13 cellular contexts compared by ENCODE assay signal in genomic region chr9:89360465-89360864, GRCh38. TPM values are rescaled to one million over a fixed set of nuclear protein-coding genes. Genes with fewer than 3 reads are reported as not detected.
DNase-seq lines count a peak whose midpoint lies in the region; ATAC-seq and TF ChIP-seq lines count a peak whose summit lies in the region.
"Had no signal": no experiment of that assay in that cellular context is flagged by ENCODE, and none has a peak within 500 bp of the region (broad histone marks: within the 10 kb centered on the region; RNA-seq: fewer than 3 reads in every experiment).

No MANE protein-coding gene starts in this region.

- H3K27me3 Mint-ChIP-seq in endodermal cell (ENCODE audit: insufficient read depth) = no peaks in the 10 kb centered on the region

- ATAC-seq in sciatic nerve = no peak
- no peak for ATAC-seq in GM19452 (IDR thresholded peaks at IDR 0.05; ENCODE audit: unreplicated experiment)
- ATAC-seq: A549 had no signal

- H3K36me3 Mint-ChIP-seq in endodermal cell (ENCODE audit: low read depth) = peaks cover 50% of the 10 kb centered on the region

- no peak for TF ChIP-seq CTCF in endodermal cell (conservative IDR thresholded peaks at IDR 0.05)

- no peaks in the 10 kb centered on the region for H3K9me3 Mint-ChIP-seq in endodermal cell

- peaks cover 33% of the 10 kb centered on the region for H3K4me1 Mint-ChIP-seq in endodermal cell

- 86 to 100% methylated on average over 1 to 3 of the region's 3 CpGs for WGBS in endodermal cell (ENCODE audit: insufficient coverage in 1 of 2, insufficient read length in 1 of 2), 2 experiments

- no peak overlapping the region for H3K9ac ChIP-seq in endodermal cell (ENCODE audit: extremely low read depth, low read length, poor library complexity, severe bottlenecking)

- H3K4me3 ChIP-seq in endodermal cell (ENCODE audit: low read length) = no peak overlapping the region
- H3K4me3 ChIP-seq: A549, prostate gland, uterus had no signal

- peak overlapping the region; percentile 62 for H3K27ac Mint-ChIP-seq in endodermal cell

- no peaks in the 10 kb centered on the region for H3K27me3 ChIP-seq in endodermal cell (ENCODE audit: control insufficient read depth, insufficient read depth, low read length, poor library complexity, severe bottlenecking)
- H3K27me3 ChIP-seq: uterus had no signal

- no peak for TF ChIP-seq POLR2A in erythroblast (IDR thresholded peaks at IDR 0.05; ENCODE audit: low read length)

- no peaks in the 10 kb centered on the region for H3K9me3 ChIP-seq in endodermal cell (ENCODE audit: control insufficient read depth, low read length)
- H3K9me3 ChIP-seq: A549, prostate gland, uterus had no signal

- no peak overlapping the region for H3K4me3 Mint-ChIP-seq in endodermal cell

- no peak overlapping the region for H3K27ac ChIP-seq in endodermal cell (ENCODE audit: low read depth, low read length)
- H3K27ac ChIP-seq: A549, prostate gland, uterus had no signal

- H3K4me1 ChIP-seq in endodermal cell (ENCODE audit: control insufficient read depth, insufficient read depth, low read length) = peaks cover 19% of the 10 kb centered on the region
- H3K4me1 ChIP-seq: A549, prostate gland, uterus had no signal

- H3K36me3 ChIP-seq in endodermal cell (ENCODE audit: control insufficient read depth, insufficient read depth, low read length) = peaks cover 44% of the 10 kb centered on the region
- H3K36me3 ChIP-seq: uterus had no signal

- intact Hi-C loops in sciatic nerve (cut with DNase I) = no loop called here

- DNase-seq in NCI-H2171 treated with DMSO at 0.1 percent for 48 hours (lab: John Stamatoyannopoulos, UW) = peak; percentile 8
- no peak for DNase-seq in NCI-H2171 (lab: John Stamatoyannopoulos, UW)
- peak; percentile 79 for DNase-seq in NCI-H2029 treated with DMSO at 0.1 percent for 48 hours (lab: John Stamatoyannopoulos, UW)
- DNase-seq in endodermal cell = peak; percentile 48
- peak; percentile 42 for DNase-seq in sciatic nerve (ENCODE audit: low spot score)
- DNase-seq in stimulated activated CD4-positive, alpha-beta T cell treated with anti-CD3 and anti-CD28 coated beads, Interleukin-4, amount 100 ng/mL, for 24 hours = no peak
- no peak for DNase-seq in erythroblast (lab: John Stamatoyannopoulos, UW)
- DNase-seq: KBM-7, T-helper 9 cell, uterus had no signal

RNA-seq across cellular contexts. Expression of gene SECISBP2, which starts 42.2 kb away (rescaled TPM):
- total RNA-seq in endodermal cell = 10 to 100 TPM; 55.7 to 56.0 TPM
- polyA plus RNA-seq in endodermal cell (2013, experiment 1 of 2) = 56.8 TPM
- polyA plus RNA-seq in endodermal cell (2013, experiment 2 of 2) = 48.8 TPM
- total RNA-seq in sciatic nerve = 64.7 TPM

RNA-seq across cellular contexts. Expression of gene CKS2, which starts 49.5 kb away (rescaled TPM):
- total RNA-seq in endodermal cell (100 to 1,000 TPM; 163 to 209 TPM), sciatic nerve (4.6 TPM)
- polyA plus RNA-seq in endodermal cell (2013, experiment 1 of 2) = 377 TPM
- 393 TPM for polyA plus RNA-seq in endodermal cell (2013, experiment 2 of 2)

Comparison
In these comparisons a context has a peak if more than half of its experiments do, and no peak if none do; other contexts are left out.
1. DNase-seq: peak in NCI-H2171 treated with DMSO at 0.1 percent for 48 hours (single experiment), NCI-H2029 treated with DMSO at 0.1 percent for 48 hours (single experiment), endodermal cell (single experiment) and sciatic nerve (single experiment); none in NCI-H2171 (single experiment), stimulated activated CD4-positive, alpha-beta T cell treated with anti-CD3 and anti-CD28 coated beads, Interleukin-4, amount 100 ng/mL, for 24 hours (single experiment) and erythroblast (0 of 2).
2. RNA of gene CKS2, which starts 49.5 kb away (total RNA-seq): 163 to 209 TPM in endodermal cell; 4.6 TPM in sciatic nerve (single experiment); every median in the first group is over 10 times any median in the second.